Comparison of ENCODE assay signal across 1 cellular context in genomic region chr17:57106836-57107497, GRCh38.
TF ChIP-seq lines count a peak whose summit lies in the region.

No MANE protein-coding gene starts in this region.

TF ChIP-seq in HepG2, 621 proteins besides CTCF, POLR2A, EP300 and RAD21 (continued from another document):
- TF ChIP-seq ARID4A (CRISPR knock-in tag; IDR thresholded peaks at IDR 0.05; ENCODE audit: borderline replicate concordance) (0 out of 2 replicates have a peak, but pooled peaks have one; percentile 25), AHR (CRISPR knock-in tag; IDR thresholded peaks at IDR 0.05) (no peak), RBM39 (IDR thresholded peaks at IDR 0.05; ENCODE audit: low read depth, low read length, poor library complexity, severe bottlenecking) (no peak), CBX5 (CRISPR knock-in tag; IDR thresholded peaks at IDR 0.05; ENCODE audit: borderline replicate concordance) (0 out of 2 replicates have a peak, but pooled peaks have one; percentile 0), MTF2 (CRISPR knock-in tag; IDR thresholded peaks at IDR 0.05; ENCODE audit: borderline replicate concordance) (no peak), ZBTB33 (CRISPR knock-in tag; IDR thresholded peaks at IDR 0.05) (peak; percentile 98), ZNF687 (CRISPR knock-in tag; IDR thresholded peaks at IDR 0.05) (peak; percentile 30), ZNF761 (CRISPR knock-in tag; conservative IDR thresholded peaks at IDR 0.05) (no peak)
